In genomic region chr12:77442633-77443032, GRCh38 we compare ENCODE assay signal across 23 cellular contexts.
"Had no signal": no experiment of that assay in that cellular context is flagged by ENCODE, and none has a peak within 500 bp of the region (broad histone marks: within the 10 kb centered on the region; RNA-seq: fewer than 3 reads in every experiment).

No MANE protein-coding gene starts in this region.

- H3K4me3 Mint-ChIP-seq: activated CD4-positive, alpha-beta memory T cell treated with anti-CD3 and anti-CD28 coated beads, Interleukin-2, amount 10 ng/mL, durations not matched to agents 7 days and 5 days; activated CD4-positive, alpha-beta T cell treated with anti-CD3 and anti-CD28 coated beads, Interleukin-2, amount 10 ng/mL, durations not matched to agents 24 days and 14 days; activated T-helper 1 cell treated with anti-CD3 and anti-CD28 coated beads, Interleukin-12 subunit alpha, Interleukin-12 subunit beta, Interleukin-2, Interleukin-4 antibody, amounts not matched to agents 30 ng/mL and 10 ng/mL and 1 ng/mL, durations not matched to agents 14 hours and 24 hours and 36 hours; effector memory CD8-positive, alpha-beta T cell; mesothelial cell of epicardium; natural killer cell had no signal

- H3K27me3 ChIP-seq: colonic mucosa, dorsolateral prefrontal cortex, esophagus muscularis mucosa, gastrocnemius medialis, thyroid gland had no signal

- ATAC-seq: activated CD4-positive, CD25-positive, alpha-beta regulatory T cell treated with anti-CD3 and anti-CD28 coated beads, Interleukin-2, amount 50 U/mL, for 24 hours; activated naive CD4-positive, alpha-beta T cell treated with anti-CD3 and anti-CD28 coated beads, Interleukin-2, amount 50 U/mL, for 72 hours; effector memory CD8-positive, alpha-beta T cell; gastrocnemius medialis; left ventricle myocardium superior; natural killer cell had no signal

- H3K36me3 ChIP-seq: colonic mucosa, esophagus muscularis mucosa, gastrocnemius medialis, thyroid gland had no signal

- H3K36me3 Mint-ChIP-seq: mesothelial cell of epicardium, natural killer cell had no signal

- H3K27ac Mint-ChIP-seq: activated CD4-positive, alpha-beta memory T cell treated with anti-CD3 and anti-CD28 coated beads, Interleukin-2, amount 10 ng/mL, durations not matched to agents 7 days and 5 days; activated CD4-positive, alpha-beta T cell treated with anti-CD3 and anti-CD28 coated beads, Interleukin-2, amount 10 ng/mL, durations not matched to agents 24 days and 14 days; activated naive CD4-positive, alpha-beta T cell treated with anti-CD3 and anti-CD28 coated beads, Interleukin-2, amount 50 U/mL, for 72 hours; activated T-helper 1 cell treated with anti-CD3 and anti-CD28 coated beads, Interleukin-12 subunit alpha, Interleukin-12 subunit beta, Interleukin-2, Interleukin-4 antibody, amounts not matched to agents 30 ng/mL and 10 ng/mL and 1 ng/mL, durations not matched to agents 14 hours and 24 hours and 36 hours; effector memory CD8-positive, alpha-beta T cell; mesothelial cell of epicardium; natural killer cell; progenitor cell of endocrine pancreas had no signal

- H3K4me1 ChIP-seq: colonic mucosa, esophagus muscularis mucosa, gastrocnemius medialis, thyroid gland had no signal

- H3K27me3 Mint-ChIP-seq: activated CD4-positive, alpha-beta memory T cell treated with anti-CD3 and anti-CD28 coated beads, Interleukin-2, amount 10 ng/mL, durations not matched to agents 7 days and 5 days; activated CD4-positive, alpha-beta T cell treated with anti-CD3 and anti-CD28 coated beads, Interleukin-2, amount 10 ng/mL, durations not matched to agents 24 days and 14 days; effector memory CD8-positive, alpha-beta T cell; progenitor cell of endocrine pancreas had no signal

- DNase-seq: activated CD4-positive, alpha-beta memory T cell treated with anti-CD3 and anti-CD28 coated beads, Interleukin-2, amount 10 ng/mL, durations not matched to agents 7 days and 5 days; activated CD4-positive, alpha-beta T cell treated with anti-CD3 and anti-CD28 coated beads, Interleukin-2, amount 10 ng/mL, durations not matched to agents 24 days and 14 days; activated gamma-delta T cell treated with Interleukin-2 at 50 U/mL for 16 hours; colonic mucosa; dorsolateral prefrontal cortex; effector memory CD8-positive, alpha-beta T cell; gastrocnemius medialis; hypothalamus; left ventricle myocardium superior; mammary epithelial cell; natural killer cell; retina; stimulated activated CD4-positive, alpha-beta T cell treated with anti-CD3 and anti-CD28 coated beads, Interleukin-4, amount 100 ng/mL, for 24 hours; stimulated activated naive CD4-positive, alpha-beta T cell treated with Interleukin-2 at 50 U/mL for 16 hours; substantia nigra; thyroid gland had no signal

- H3K9me3 ChIP-seq: colonic mucosa, gastrocnemius medialis, thyroid gland had no signal

- H3K4me3 ChIP-seq: colonic mucosa, dorsolateral prefrontal cortex, esophagus muscularis mucosa, gastrocnemius medialis, thyroid gland had no signal

- H3K4me1 Mint-ChIP-seq: activated CD4-positive, alpha-beta memory T cell treated with anti-CD3 and anti-CD28 coated beads, Interleukin-2, amount 10 ng/mL, durations not matched to agents 7 days and 5 days; activated CD4-positive, alpha-beta T cell treated with anti-CD3 and anti-CD28 coated beads, Interleukin-2, amount 10 ng/mL, durations not matched to agents 24 days and 14 days; natural killer cell had no signal

- H3K27ac ChIP-seq: colonic mucosa, dorsolateral prefrontal cortex, esophagus muscularis mucosa, gastrocnemius medialis, thyroid gland, VCaP had no signal
